In genomic region chr14:59123526-59123925, GRCh38 we compare ENCODE assay signal across 1 cellular context.
TF ChIP-seq lines count a peak whose summit lies in the region.

No MANE protein-coding gene starts in this region.

TF ChIP-seq in SK-N-SH, 30 proteins besides CTCF, POLR2A, EP300 and RAD21 (continued from another document):
- TF ChIP-seq REST (IDR thresholded peaks at IDR 0.05; ENCODE audit: low read depth, low read length) (no peak), RXRA (IDR thresholded peaks at IDR 0.05; ENCODE audit: borderline replicate concordance, low read depth) (no peak), ELF1 (IDR thresholded peaks at IDR 0.05) (no peak), NFIC (IDR thresholded peaks at IDR 0.05; ENCODE audit: borderline replicate concordance) (no peak)
